Comparison of ENCODE assay signal across 1 cellular context in genomic region chr1:39896909-39897685, GRCh38.
TF ChIP-seq lines count a peak whose summit lies in the region.

No MANE protein-coding gene starts in this region.

TF ChIP-seq in K562, 482 proteins besides CTCF, POLR2A, EP300 and RAD21:
- TF ChIP-seq OTX1 (CRISPR knock-in tag; IDR thresholded peaks at IDR 0.05) (0 out of 2 replicates have a peak, but pooled peaks have one; percentile 11), POLR2G (IDR thresholded peaks at IDR 0.05; ENCODE audit: low read depth, low read length) (peak; percentile 38; the same call in 1 of the 2 replicates), ZBTB43 (CRISPR knock-in tag; IDR thresholded peaks at IDR 0.05) (0 out of 2 replicates have a peak, but pooled peaks have one; percentile 45), FOXJ3 (CRISPR knock-in tag; IDR thresholded peaks at IDR 0.05) (no peak), TAF1 (IDR thresholded peaks at IDR 0.05; ENCODE audit: control insufficient read depth, extremely low read depth, insufficient read depth, low read length, severe bottlenecking) (peak; percentile 6), POLR2AphosphoS5 (IDR thresholded peaks at IDR 0.05; ENCODE audit: control insufficient read depth, insufficient read depth, low read depth, low read length) (peak; percentile 97), HDAC1 (IDR thresholded peaks at IDR 0.05) (no peak), KDM1A (IDR thresholded peaks at IDR 0.05) (0 out of 4 replicates have a peak, but pooled peaks of 1 of the 2 experiments have one; percentile 11), TRIM24 (IDR thresholded peaks at IDR 0.05) (no peak), ELF4 (CRISPR knock-in tag; IDR thresholded peaks at IDR 0.05) (0 out of 2 replicates have a peak, but pooled peaks have one; percentile 23), TGIF2 (CRISPR knock-in tag; IDR thresholded peaks at IDR 0.05) (no peak), NR4A1 (CRISPR knock-in tag; IDR thresholded peaks at IDR 0.05) (no peak), NR4A1 (tag; IDR thresholded peaks at IDR 0.05) (no peak), NR1H2 (CRISPR knock-in tag; IDR thresholded peaks at IDR 0.05) (no peak), PHB2 (IDR thresholded peaks at IDR 0.05; ENCODE audit: low read depth) (no peak), MCM7 (IDR thresholded peaks at IDR 0.05) (no peak), ATF1 (CRISPR knock-in tag; IDR thresholded peaks at IDR 0.05) (no peak), ATF1 (tag; IDR thresholded peaks at IDR 0.05) (no peak), ZNF143 (CRISPR knock-in tag; IDR thresholded peaks at IDR 0.05) (peak; percentile 51; the same call in 1 of the 2 replicates), CREM (IDR thresholded peaks at IDR 0.05; ENCODE audit: low read depth) (no peak), ARID4B (CRISPR knock-in tag; IDR thresholded peaks at IDR 0.05) (0 out of 2 replicates have a peak, but pooled peaks have one; percentile 39), RCOR1 (IDR thresholded peaks at IDR 0.05; ENCODE audit: borderline replicate concordance in 1 of 2, low read depth in 2 of 2, low read length in 2 of 2) (0 out of 4 replicates have a peak, but pooled peaks of 1 of the 2 experiments have one; percentile 20), E2F4 (CRISPR knock-in tag; IDR thresholded peaks at IDR 0.05; ENCODE audit: low read depth) (no peak), FOXK1 (CRISPR knock-in tag; IDR thresholded peaks at IDR 0.05; ENCODE audit: borderline replicate concordance) (0 out of 2 replicates have a peak, but pooled peaks have one; percentile 25), CBX1 (IDR thresholded peaks at IDR 0.05; ENCODE audit: low read depth) (peak; percentile 80; the same call in 1 of the 2 replicates), SNIP1 (IDR thresholded peaks at IDR 0.05; ENCODE audit: low read depth) (no peak), KLF1 (tag; IDR thresholded peaks at IDR 0.05) (0 out of 2 replicates have a peak, but pooled peaks have one; percentile 25), LCOR (CRISPR knock-in tag; IDR thresholded peaks at IDR 0.05) (0 out of 2 replicates have a peak, but pooled peaks have one; percentile 33), SIN3A (IDR thresholded peaks at IDR 0.05; ENCODE audit: borderline replicate concordance in 2 of 2, control insufficient read depth in 1 of 2, low read depth in 2 of 2, low read length in 2 of 2) (peak in 1 of 2 experiments; percentile 22; a peak in 1 of 4 replicates), EZH2 (IDR thresholded peaks at IDR 0.05; ENCODE audit: borderline replicate concordance, low read depth, low read length) (no peak), TBP (optimal IDR thresholded peaks at IDR 0.05; ENCODE audit: low read depth, low read length) (peak; percentile 58), TEAD4 (IDR thresholded peaks at IDR 0.05; ENCODE audit: low read length) (no peak), TEAD4 (CRISPR knock-in tag; IDR thresholded peaks at IDR 0.05; ENCODE audit: borderline replicate concordance) (no peak), KAT7 (CRISPR knock-in tag; IDR thresholded peaks at IDR 0.05; ENCODE audit: borderline replicate concordance) (0 out of 2 replicates have a peak, but pooled peaks have one; percentile 32), ZBED1 (IDR thresholded peaks at IDR 0.05) (0 out of 2 replicates have a peak, but pooled peaks have one; percentile 52), ZNF551 (CRISPR knock-in tag; IDR thresholded peaks at IDR 0.05) (no peak), SUPT5H (IDR thresholded peaks at IDR 0.05) (peak; percentile 44; the same call in 1 of the 2 replicates), ZMIZ1 (IDR thresholded peaks at IDR 0.05; ENCODE audit: low read depth in 2 of 2, low read length in 2 of 2) (0 out of 4 replicates have a peak, but pooled peaks of 1 of the 2 experiments have one; percentile 18), PML (IDR thresholded peaks at IDR 0.05; ENCODE audit: low read length) (peak; percentile 58; the same call in 1 of the 2 replicates)
- TF ChIP-seq, protein P1, sequence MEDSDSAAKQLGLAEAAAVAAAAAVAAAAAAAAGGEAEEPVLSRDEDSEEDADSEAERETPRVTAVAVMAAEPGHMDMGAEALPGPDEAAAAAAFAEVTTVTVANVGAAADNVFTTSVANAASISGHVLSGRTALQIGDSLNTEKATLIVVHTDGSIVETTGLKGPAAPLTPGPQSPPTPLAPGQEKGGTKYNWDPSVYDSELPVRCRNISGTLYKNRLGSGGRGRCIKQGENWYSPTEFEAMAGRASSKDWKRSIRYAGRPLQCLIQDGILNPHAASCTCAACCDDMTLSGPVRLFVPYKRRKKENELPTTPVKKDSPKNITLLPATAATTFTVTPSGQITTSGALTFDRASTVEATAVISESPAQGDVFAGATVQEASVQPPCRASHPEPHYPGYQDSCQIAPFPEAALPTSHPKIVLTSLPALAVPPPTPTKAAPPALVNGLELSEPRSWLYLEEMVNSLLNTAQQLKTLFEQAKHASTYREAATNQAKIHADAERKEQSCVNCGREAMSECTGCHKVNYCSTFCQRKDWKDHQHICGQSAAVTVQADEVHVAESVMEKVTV (CRISPR knock-in tag; IDR thresholded peaks at IDR 0.05) = no peak
- TF ChIP-seq, protein P2, sequence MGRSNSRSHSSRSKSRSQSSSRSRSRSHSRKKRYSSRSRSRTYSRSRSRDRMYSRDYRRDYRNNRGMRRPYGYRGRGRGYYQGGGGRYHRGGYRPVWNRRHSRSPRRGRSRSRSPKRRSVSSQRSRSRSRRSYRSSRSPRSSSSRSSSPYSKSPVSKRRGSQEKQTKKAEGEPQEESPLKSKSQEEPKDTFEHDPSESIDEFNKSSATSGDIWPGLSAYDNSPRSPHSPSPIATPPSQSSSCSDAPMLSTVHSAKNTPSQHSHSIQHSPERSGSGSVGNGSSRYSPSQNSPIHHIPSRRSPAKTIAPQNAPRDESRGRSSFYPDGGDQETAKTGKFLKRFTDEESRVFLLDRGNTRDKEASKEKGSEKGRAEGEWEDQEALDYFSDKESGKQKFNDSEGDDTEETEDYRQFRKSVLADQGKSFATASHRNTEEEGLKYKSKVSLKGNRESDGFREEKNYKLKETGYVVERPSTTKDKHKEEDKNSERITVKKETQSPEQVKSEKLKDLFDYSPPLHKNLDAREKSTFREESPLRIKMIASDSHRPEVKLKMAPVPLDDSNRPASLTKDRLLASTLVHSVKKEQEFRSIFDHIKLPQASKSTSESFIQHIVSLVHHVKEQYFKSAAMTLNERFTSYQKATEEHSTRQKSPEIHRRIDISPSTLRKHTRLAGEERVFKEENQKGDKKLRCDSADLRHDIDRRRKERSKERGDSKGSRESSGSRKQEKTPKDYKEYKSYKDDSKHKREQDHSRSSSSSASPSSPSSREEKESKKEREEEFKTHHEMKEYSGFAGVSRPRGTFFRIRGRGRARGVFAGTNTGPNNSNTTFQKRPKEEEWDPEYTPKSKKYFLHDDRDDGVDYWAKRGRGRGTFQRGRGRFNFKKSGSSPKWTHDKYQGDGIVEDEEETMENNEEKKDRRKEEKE (IDR thresholded peaks at IDR 0.05; ENCODE audit: borderline replicate concordance in 1 of 2, control insufficient read depth in 1 of 2, low read depth in 2 of 2, low read length in 1 of 2) = peak in 1 of 2 experiments; percentile 91; a peak in 1 of 4 replicates
- TF ChIP-seq, protein P3, sequence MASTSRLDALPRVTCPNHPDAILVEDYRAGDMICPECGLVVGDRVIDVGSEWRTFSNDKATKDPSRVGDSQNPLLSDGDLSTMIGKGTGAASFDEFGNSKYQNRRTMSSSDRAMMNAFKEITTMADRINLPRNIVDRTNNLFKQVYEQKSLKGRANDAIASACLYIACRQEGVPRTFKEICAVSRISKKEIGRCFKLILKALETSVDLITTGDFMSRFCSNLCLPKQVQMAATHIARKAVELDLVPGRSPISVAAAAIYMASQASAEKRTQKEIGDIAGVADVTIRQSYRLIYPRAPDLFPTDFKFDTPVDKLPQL (IDR thresholded peaks at IDR 0.05; ENCODE audit: extremely low read depth, insufficient read length) = peak; percentile 27
- TF ChIP-seq, protein P4, sequence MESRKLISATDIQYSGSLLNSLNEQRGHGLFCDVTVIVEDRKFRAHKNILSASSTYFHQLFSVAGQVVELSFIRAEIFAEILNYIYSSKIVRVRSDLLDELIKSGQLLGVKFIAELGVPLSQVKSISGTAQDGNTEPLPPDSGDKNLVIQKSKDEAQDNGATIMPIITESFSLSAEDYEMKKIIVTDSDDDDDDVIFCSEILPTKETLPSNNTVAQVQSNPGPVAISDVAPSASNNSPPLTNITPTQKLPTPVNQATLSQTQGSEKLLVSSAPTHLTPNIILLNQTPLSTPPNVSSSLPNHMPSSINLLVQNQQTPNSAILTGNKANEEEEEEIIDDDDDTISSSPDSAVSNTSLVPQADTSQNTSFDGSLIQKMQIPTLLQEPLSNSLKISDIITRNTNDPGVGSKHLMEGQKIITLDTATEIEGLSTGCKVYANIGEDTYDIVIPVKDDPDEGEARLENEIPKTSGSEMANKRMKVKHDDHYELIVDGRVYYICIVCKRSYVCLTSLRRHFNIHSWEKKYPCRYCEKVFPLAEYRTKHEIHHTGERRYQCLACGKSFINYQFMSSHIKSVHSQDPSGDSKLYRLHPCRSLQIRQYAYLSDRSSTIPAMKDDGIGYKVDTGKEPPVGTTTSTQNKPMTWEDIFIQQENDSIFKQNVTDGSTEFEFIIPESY (CRISPR knock-in tag; IDR thresholded peaks at IDR 0.05) = peak; percentile 87
